Comparison of ENCODE assay signal across 38 cellular contexts in genomic region chr1:163022129-163022528, GRCh38. TPM values are rescaled to one million over a fixed set of nuclear protein-coding genes. Genes with fewer than 3 reads are reported as not detected.
"Had no signal": no experiment of that assay in that cellular context is flagged by ENCODE, and none has a peak within 500 bp of the region (broad histone marks: within the 10 kb centered on the region; RNA-seq: fewer than 3 reads in every experiment).

No MANE protein-coding gene starts in this region.

- ATAC-seq: activated CD8-positive, alpha-beta T cell treated with anti-CD3 and anti-CD28 coated beads for 36 hours; activated naive CD8-positive, alpha-beta T cell treated with anti-CD3 and anti-CD28 coated beads, Interleukin-2, amount 50 U/mL, for 24 hours; activated T-cell treated with anti-CD3 and anti-CD28 coated beads, Interleukin-2, amount 50 U/mL, for 4 hours; activated T-cell treated with anti-CD3 and anti-CD28 coated beads, Interleukin-2, amount 50 U/mL, for 72 hours; activated T-helper 17 cell treated with anti-CD3 and anti-CD28 coated beads, Interleukin-2, amount 50 U/mL, for 72 hours; body of pancreas had no signal

- H3K36me3 ChIP-seq: adrenal gland, brain microvascular endothelial cell, breast epithelium had no signal

- FAIRE-seq: astrocyte had no signal

- H3K27ac ChIP-seq: adrenal gland, body of pancreas, brain microvascular endothelial cell, breast epithelium, VCaP had no signal

- H3K9me3 Mint-ChIP-seq: activated CD4-positive, alpha-beta T cell treated with anti-CD3 and anti-CD28 coated beads, Interleukin-2, amount 10 ng/mL, durations not matched to agents 24 days and 14 days had no signal

- H3K27ac Mint-ChIP-seq: activated B cell treated with CpG ODN at 0.5 μM for 24 hours; activated CD4-positive, alpha-beta memory T cell treated with anti-CD3 and anti-CD28 coated beads for 36 hours; activated CD4-positive, alpha-beta T cell treated with anti-CD3 and anti-CD28 coated beads, Interleukin-2, amount 10 ng/mL, durations not matched to agents 24 days and 14 days; activated CD8-positive, alpha-beta T cell treated with anti-CD3 and anti-CD28 coated beads for 36 hours; activated naive CD4-positive, alpha-beta T cell treated with anti-CD3 and anti-CD28 coated beads for 36 hours; activated naive CD8-positive, alpha-beta T cell; activated naive CD8-positive, alpha-beta T cell treated with anti-CD3 and anti-CD28 coated beads, Interleukin-2, amount 10 ng/mL, durations not matched to agents 7 days and 5 days; activated naive CD8-positive, alpha-beta T cell treated with anti-CD3 and anti-CD28 coated beads, Interleukin-2, amount 50 U/mL, for 24 hours; activated T-cell treated with anti-CD3 and anti-CD28 coated beads, Interleukin-2, amount 50 U/mL, for 72 hours; activated T-helper 1 cell treated with anti-CD3 and anti-CD28 coated beads, Interleukin-12 subunit alpha, Interleukin-12 subunit beta, Interleukin-2, Interleukin-4 antibody, amounts not matched to agents 30 ng/mL and 10 ng/mL and 1 ng/mL, durations not matched to agents 14 hours and 24 hours and 36 hours; activated T-helper 17 cell treated with anti-CD3 and anti-CD28 coated beads, Interleukin-2, amount 50 U/mL, for 72 hours; T-helper 1 cell treated with Interleukin-12 subunit alpha and Interleukin-12 subunit beta and Interleukin-4 antibody, amounts not matched to agents 30 μg/mL and 1 μg/mL, for 36 hours; T-helper 2 cell treated with Interferon-gamma antibody and Interleukin-4, amounts not matched to agents 5 μg/mL and 100 μg/mL, for 36 hours had no signal

- H3K4me1 ChIP-seq: adrenal gland, body of pancreas, breast epithelium had no signal

- H3K9me3 ChIP-seq: body of pancreas had no signal

- DNase-seq: activated B cell treated with CpG ODN at 0.5 μM for 24 hours; activated CD4-positive, alpha-beta memory T cell treated with anti-CD3 and anti-CD28 coated beads for 36 hours; activated CD4-positive, alpha-beta T cell treated with anti-CD3 and anti-CD28 coated beads for 4 hours; activated CD4-positive, alpha-beta T cell treated with anti-CD3 and anti-CD28 coated beads, Interleukin-2, amount 10 ng/mL, durations not matched to agents 24 days and 14 days; activated CD4-positive, alpha-beta T cell treated with anti-CD3 and anti-CD28 coated beads, Interleukin-2, amount 50 U/mL, for 1 hour; activated CD4-positive, alpha-beta T cell treated with anti-CD3 and anti-CD28 coated beads, Interleukin-2, amount 50 U/mL, for 4 hours; activated CD4-positive, CD25-positive, alpha-beta regulatory T cell treated with anti-CD3 and anti-CD28 coated beads, Interleukin-2, amount 50 U/mL, for 72 hours; activated CD8-positive, alpha-beta memory T cell treated with anti-CD3 and anti-CD28 coated beads, Interleukin-2, amount 50 U/mL, for 4 hours; activated CD8-positive, alpha-beta T cell treated with anti-CD3 and anti-CD28 coated beads for 36 hours; activated effector memory CD4-positive, alpha-beta T cell treated with anti-CD3 and anti-CD28 coated beads, Interleukin-2, amount 50 U/mL, for 16 hours; activated gamma-delta T cell treated with Interleukin-2 at 50 U/mL for 16 hours; activated naive CD4-positive, alpha-beta T cell; activated naive CD4-positive, alpha-beta T cell treated with anti-CD3 and anti-CD28 coated beads for 36 hours; activated naive CD4-positive, alpha-beta T cell treated with anti-CD3 and anti-CD28 coated beads, Interleukin-2, amount 50 U/mL, for 16 hours; activated naive CD8-positive, alpha-beta T cell treated with anti-CD3 and anti-CD28 coated beads, Interleukin-2, amount 10 ng/mL, durations not matched to agents 7 days and 5 days; activated naive CD8-positive, alpha-beta T cell treated with anti-CD3 and anti-CD28 coated beads, Interleukin-2, amount 50 U/mL, for 24 hours; activated T-cell treated with anti-CD3 and anti-CD28 coated beads for 4 hours; activated T-cell treated with anti-CD3 and anti-CD28 coated beads, Interleukin-2, amount 50 U/mL, for 1 hour; activated T-cell treated with anti-CD3 and anti-CD28 coated beads, Interleukin-2, amount 50 U/mL, for 4 hours; activated T-cell treated with anti-CD3 and anti-CD28 coated beads, Interleukin-2, amount 50 U/mL, for 72 hours; adrenal gland; amniotic stem cell; aorta; body of pancreas; brain microvascular endothelial cell; central memory CD4-positive, alpha-beta T cell; T-helper 1 cell; T-helper 2 cell; T-helper 9 cell had no signal

- H3K4me3 ChIP-seq: adrenal gland, body of pancreas, breast epithelium had no signal

- H3K36me3 Mint-ChIP-seq: activated naive CD8-positive, alpha-beta T cell treated with anti-CD3 and anti-CD28 coated beads, Interleukin-2, amount 10 ng/mL, durations not matched to agents 7 days and 5 days had no signal

- H3K27me3 ChIP-seq: adrenal gland, body of pancreas, brain microvascular endothelial cell, breast epithelium had no signal

RNA-seq across cellular contexts. Expression of gene RGS4, which starts 47.0 kb away (rescaled TPM):
- total RNA-seq: activated B cell treated with CpG ODN at 0.5 μM for 24 hours; activated CD4-positive, alpha-beta memory T cell treated with anti-CD3 and anti-CD28 coated beads for 36 hours; activated CD4-positive, alpha-beta T cell treated with anti-CD3 and anti-CD28 coated beads, Interleukin-2, amount 10 ng/mL, durations not matched to agents 24 days and 14 days; activated CD8-positive, alpha-beta memory T cell treated with anti-CD3 and anti-CD28 coated beads for 36 hours; activated CD8-positive, alpha-beta T cell treated with anti-CD3 and anti-CD28 coated beads for 36 hours; activated naive CD4-positive, alpha-beta T cell treated with anti-CD3 and anti-CD28 coated beads for 36 hours; activated naive CD8-positive, alpha-beta T cell treated with anti-CD3 and anti-CD28 coated beads, Interleukin-2, amount 10 ng/mL, durations not matched to agents 7 days and 5 days; activated T-cell treated with anti-CD3 and anti-CD28 coated beads, Interleukin-2, amount 50 U/mL, for 4 hours; activated T-cell treated with anti-CD3 and anti-CD28 coated beads, Interleukin-2, amount 50 U/mL, for 72 hours; activated T-helper 1 cell treated with anti-CD3 and anti-CD28 coated beads, Interleukin-12 subunit alpha, Interleukin-12 subunit beta, Interleukin-2, Interleukin-4 antibody, amounts not matched to agents 30 ng/mL and 10 ng/mL and 1 ng/mL, durations not matched to agents 14 hours and 24 hours and 36 hours; activated T-helper 17 cell treated with anti-CD3 and anti-CD28 coated beads, Interleukin-2, amount 50 U/mL, for 72 hours had no signal
